In the genomic region with DNA sequence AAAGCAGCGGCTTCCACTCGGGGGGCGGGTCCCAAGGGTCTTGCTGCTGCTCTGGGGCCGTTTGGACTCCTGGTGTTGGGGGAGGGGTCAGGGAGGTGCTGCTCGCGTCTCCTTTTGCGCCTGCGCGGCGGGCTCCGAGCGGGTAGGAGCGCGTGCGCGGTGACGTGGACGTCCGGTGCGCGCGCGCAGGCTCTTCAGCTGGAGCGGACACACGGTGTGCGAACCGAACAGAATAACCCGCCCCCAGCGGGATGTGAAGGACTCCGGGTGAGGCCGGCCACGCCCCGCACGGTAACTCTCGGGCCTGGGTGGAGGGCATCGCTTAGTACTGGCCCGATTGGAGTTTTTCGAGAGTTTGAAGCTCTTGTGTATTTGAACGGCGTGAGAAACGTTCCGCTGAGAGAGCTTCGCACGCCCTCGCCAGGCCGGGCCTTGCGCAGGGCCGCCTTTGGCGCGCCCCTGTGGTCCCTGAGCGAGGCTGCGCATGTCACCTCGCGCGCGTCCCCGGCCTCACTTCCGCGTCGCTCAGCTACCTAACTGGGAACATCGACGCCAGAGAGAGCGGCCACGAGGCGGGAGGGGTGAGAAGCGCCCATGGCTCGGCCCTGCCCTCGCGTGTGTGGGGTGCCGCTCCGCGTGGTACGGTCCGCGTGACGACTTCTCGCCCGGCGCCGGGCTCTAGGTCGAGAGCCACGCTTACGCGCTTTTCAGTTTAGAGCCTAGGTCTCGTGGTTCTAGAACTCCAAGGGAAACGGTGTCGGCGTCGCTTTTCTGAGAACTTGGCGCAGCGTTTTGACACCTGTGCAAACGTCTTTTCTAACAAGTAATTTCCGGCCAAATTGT, we compare ENCODE assay signal across 1 cellular context.
TF ChIP-seq lines count a peak whose summit lies in the region.

A gene (plus strand): TSS at position 171 of the 843 bp plus-strand sequence.

TF ChIP-seq in HepG2, 621 proteins besides CTCF, POLR2A, EP300 and RAD21 (continued from another document and continues in another):
- TF ChIP-seq, protein P1, sequence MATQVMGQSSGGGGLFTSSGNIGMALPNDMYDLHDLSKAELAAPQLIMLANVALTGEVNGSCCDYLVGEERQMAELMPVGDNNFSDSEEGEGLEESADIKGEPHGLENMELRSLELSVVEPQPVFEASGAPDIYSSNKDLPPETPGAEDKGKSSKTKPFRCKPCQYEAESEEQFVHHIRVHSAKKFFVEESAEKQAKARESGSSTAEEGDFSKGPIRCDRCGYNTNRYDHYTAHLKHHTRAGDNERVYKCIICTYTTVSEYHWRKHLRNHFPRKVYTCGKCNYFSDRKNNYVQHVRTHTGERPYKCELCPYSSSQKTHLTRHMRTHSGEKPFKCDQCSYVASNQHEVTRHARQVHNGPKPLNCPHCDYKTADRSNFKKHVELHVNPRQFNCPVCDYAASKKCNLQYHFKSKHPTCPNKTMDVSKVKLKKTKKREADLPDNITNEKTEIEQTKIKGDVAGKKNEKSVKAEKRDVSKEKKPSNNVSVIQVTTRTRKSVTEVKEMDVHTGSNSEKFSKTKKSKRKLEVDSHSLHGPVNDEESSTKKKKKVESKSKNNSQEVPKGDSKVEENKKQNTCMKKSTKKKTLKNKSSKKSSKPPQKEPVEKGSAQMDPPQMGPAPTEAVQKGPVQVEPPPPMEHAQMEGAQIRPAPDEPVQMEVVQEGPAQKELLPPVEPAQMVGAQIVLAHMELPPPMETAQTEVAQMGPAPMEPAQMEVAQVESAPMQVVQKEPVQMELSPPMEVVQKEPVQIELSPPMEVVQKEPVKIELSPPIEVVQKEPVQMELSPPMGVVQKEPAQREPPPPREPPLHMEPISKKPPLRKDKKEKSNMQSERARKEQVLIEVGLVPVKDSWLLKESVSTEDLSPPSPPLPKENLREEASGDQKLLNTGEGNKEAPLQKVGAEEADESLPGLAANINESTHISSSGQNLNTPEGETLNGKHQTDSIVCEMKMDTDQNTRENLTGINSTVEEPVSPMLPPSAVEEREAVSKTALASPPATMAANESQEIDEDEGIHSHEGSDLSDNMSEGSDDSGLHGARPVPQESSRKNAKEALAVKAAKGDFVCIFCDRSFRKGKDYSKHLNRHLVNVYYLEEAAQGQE (IDR thresholded peaks at IDR 0.05; ENCODE audit: borderline replicate concordance in 1 of 2, low read depth in 1 of 2, low read length in 2 of 2): no peak
- TF ChIP-seq ETV5 (CRISPR knock-in tag; IDR thresholded peaks at IDR 0.05; ENCODE audit: borderline replicate concordance) (peak; percentile 24), MTA1 (CRISPR knock-in tag; IDR thresholded peaks at IDR 0.05; ENCODE audit: borderline replicate concordance) (no peak), FOSL2 (CRISPR knock-in tag; IDR thresholded peaks at IDR 0.05) (no peak), ZBTB3 (CRISPR knock-in tag; IDR thresholded peaks at IDR 0.05; ENCODE audit: borderline replicate concordance, low read depth) (no peak), PHF8 (CRISPR knock-in tag; IDR thresholded peaks at IDR 0.05) (peak; percentile 71), CREM (IDR thresholded peaks at IDR 0.05) (no peak; the same call in 1 of the 2 replicates), CREM (CRISPR knock-in tag; IDR thresholded peaks at IDR 0.05) (no peak), ZNF598 (CRISPR knock-in tag; IDR thresholded peaks at IDR 0.05; ENCODE audit: borderline replicate concordance) (peak; percentile 43; the same call in 1 of the 2 replicates), MED1 (CRISPR knock-in tag; IDR thresholded peaks at IDR 0.05) (peak; percentile 40; the same call in 1 of the 2 replicates), HDAC2 (CRISPR knock-in tag; IDR thresholded peaks at IDR 0.05) (0 out of 2 replicates have a peak, but pooled peaks have one; percentile 38), CCAR2 (optimal IDR thresholded peaks at IDR 0.05; ENCODE audit: low read depth, low read length) (no peak), MIER2 (CRISPR knock-in tag; IDR thresholded peaks at IDR 0.05) (no peak), BRCA1 (CRISPR knock-in tag; IDR thresholded peaks at IDR 0.05) (no peak), ZNF563 (CRISPR knock-in tag; IDR thresholded peaks at IDR 0.05) (peak; percentile 91; the same call in 1 of the 2 replicates), ZFP82 (CRISPR knock-in tag; IDR thresholded peaks at IDR 0.05; ENCODE audit: borderline replicate concordance) (no peak), ZNF20 (CRISPR knock-in tag; IDR thresholded peaks at IDR 0.05) (no peak), ZBTB8A (CRISPR knock-in tag; IDR thresholded peaks at IDR 0.05; ENCODE audit: borderline replicate concordance, low read depth) (no peak), ZNF792 (CRISPR knock-in tag; IDR thresholded peaks at IDR 0.05) (peak; percentile 88), ATAD3A (CRISPR knock-in tag; IDR thresholded peaks at IDR 0.05) (no peak), ZNF761 (CRISPR knock-in tag; conservative IDR thresholded peaks at IDR 0.05) (no peak), ZNF430 (CRISPR knock-in tag; IDR thresholded peaks at IDR 0.05) (peak; percentile 46; the same call in 1 of the 2 replicates), ZNF577 (CRISPR knock-in tag; IDR thresholded peaks at IDR 0.05; ENCODE audit: borderline replicate concordance, low read depth) (no peak), SIX4 (CRISPR knock-in tag; IDR thresholded peaks at IDR 0.05) (no peak), ZNF468 (CRISPR knock-in tag; IDR thresholded peaks at IDR 0.05) (no peak), MAZ (IDR thresholded peaks at IDR 0.05; ENCODE audit: borderline replicate concordance, low read depth, low read length) (no peak), MAZ (CRISPR knock-in tag; IDR thresholded peaks at IDR 0.05; ENCODE audit: low read depth) (no peak), HNRNPLL (IDR thresholded peaks at IDR 0.05; ENCODE audit: low read depth, low read length, poor library complexity, severe bottlenecking) (peak; percentile 92), ZNF766 (CRISPR knock-in tag; IDR thresholded peaks at IDR 0.05; ENCODE audit: borderline replicate concordance) (no peak; the same call in 1 of the 2 replicates), ADNP (CRISPR knock-in tag; IDR thresholded peaks at IDR 0.05) (no peak), RBM22 (optimal IDR thresholded peaks at IDR 0.05; ENCODE audit: low read length) (peak; percentile 40), BCL6 (CRISPR knock-in tag; IDR thresholded peaks at IDR 0.05) (no peak), MLLT10 (CRISPR knock-in tag; IDR thresholded peaks at IDR 0.05) (no peak)
- TF ChIP-seq, protein P2, sequence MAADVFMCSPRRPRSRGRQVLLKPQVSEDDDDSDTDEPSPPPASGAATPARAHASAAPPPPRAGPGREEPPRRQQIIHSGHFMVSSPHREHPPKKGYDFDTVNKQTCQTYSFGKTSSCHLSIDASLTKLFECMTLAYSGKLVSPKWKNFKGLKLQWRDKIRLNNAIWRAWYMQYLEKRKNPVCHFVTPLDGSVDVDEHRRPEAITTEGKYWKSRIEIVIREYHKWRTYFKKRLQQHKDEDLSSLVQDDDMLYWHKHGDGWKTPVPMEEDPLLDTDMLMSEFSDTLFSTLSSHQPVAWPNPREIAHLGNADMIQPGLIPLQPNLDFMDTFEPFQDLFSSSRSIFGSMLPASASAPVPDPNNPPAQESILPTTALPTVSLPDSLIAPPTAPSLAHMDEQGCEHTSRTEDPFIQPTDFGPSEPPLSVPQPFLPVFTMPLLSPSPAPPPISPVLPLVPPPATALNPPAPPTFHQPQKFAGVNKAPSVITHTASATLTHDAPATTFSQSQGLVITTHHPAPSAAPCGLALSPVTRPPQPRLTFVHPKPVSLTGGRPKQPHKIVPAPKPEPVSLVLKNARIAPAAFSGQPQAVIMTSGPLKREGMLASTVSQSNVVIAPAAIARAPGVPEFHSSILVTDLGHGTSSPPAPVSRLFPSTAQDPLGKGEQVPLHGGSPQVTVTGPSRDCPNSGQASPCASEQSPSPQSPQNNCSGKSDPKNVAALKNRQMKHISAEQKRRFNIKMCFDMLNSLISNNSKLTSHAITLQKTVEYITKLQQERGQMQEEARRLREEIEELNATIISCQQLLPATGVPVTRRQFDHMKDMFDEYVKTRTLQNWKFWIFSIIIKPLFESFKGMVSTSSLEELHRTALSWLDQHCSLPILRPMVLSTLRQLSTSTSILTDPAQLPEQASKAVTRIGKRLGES (CRISPR knock-in tag; IDR thresholded peaks at IDR 0.05; ENCODE audit: borderline replicate concordance): no peak; the same call in 1 of the 2 replicates
- TF ChIP-seq, protein P3, sequence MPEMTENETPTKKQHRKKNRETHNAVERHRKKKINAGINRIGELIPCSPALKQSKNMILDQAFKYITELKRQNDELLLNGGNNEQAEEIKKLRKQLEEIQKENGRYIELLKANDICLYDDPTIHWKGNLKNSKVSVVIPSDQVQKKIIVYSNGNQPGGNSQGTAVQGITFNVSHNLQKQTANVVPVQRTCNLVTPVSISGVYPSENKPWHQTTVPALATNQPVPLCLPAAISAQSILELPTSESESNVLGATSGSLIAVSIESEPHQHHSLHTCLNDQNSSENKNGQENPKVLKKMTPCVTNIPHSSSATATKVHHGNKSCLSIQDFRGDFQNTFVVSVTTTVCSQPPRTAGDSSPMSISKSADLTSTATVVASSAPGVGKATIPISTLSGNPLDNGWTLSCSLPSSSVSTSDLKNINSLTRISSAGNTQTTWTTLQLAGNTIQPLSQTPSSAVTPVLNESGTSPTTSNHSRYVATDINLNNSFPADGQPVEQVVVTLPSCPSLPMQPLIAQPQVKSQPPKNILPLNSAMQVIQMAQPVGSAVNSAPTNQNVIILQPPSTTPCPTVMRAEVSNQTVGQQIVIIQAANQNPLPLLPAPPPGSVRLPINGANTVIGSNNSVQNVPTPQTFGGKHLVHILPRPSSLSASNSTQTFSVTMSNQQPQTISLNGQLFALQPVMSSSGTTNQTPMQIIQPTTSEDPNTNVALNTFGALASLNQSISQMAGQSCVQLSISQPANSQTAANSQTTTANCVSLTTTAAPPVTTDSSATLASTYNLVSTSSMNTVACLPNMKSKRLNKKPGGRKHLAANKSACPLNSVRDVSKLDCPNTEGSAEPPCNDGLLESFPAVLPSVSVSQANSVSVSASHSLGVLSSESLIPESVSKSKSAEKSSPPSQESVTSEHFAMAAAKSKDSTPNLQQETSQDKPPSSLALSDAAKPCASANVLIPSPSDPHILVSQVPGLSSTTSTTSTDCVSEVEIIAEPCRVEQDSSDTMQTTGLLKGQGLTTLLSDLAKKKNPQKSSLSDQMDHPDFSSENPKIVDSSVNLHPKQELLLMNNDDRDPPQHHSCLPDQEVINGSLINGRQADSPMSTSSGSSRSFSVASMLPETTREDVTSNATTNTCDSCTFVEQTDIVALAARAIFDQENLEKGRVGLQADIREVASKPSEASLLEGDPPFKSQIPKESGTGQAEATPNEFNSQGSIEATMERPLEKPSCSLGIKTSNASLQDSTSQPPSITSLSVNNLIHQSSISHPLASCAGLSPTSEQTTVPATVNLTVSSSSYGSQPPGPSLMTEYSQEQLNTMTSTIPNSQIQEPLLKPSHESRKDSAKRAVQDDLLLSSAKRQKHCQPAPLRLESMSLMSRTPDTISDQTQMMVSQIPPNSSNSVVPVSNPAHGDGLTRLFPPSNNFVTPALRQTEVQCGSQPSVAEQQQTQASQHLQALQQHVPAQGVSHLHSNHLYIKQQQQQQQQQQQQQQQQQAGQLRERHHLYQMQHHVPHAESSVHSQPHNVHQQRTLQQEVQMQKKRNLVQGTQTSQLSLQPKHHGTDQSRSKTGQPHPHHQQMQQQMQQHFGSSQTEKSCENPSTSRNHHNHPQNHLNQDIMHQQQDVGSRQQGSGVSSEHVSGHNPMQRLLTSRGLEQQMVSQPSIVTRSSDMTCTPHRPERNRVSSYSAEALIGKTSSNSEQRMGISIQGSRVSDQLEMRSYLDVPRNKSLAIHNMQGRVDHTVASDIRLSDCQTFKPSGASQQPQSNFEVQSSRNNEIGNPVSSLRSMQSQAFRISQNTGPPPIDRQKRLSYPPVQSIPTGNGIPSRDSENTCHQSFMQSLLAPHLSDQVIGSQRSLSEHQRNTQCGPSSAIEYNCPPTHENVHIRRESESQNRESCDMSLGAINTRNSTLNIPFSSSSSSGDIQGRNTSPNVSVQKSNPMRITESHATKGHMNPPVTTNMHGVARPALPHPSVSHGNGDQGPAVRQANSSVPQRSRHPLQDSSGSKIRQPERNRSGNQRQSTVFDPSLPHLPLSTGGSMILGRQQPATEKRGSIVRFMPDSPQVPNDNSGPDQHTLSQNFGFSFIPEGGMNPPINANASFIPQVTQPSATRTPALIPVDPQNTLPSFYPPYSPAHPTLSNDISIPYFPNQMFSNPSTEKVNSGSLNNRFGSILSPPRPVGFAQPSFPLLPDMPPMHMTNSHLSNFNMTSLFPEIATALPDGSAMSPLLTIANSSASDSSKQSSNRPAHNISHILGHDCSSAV (CRISPR knock-in tag; IDR thresholded peaks at IDR 0.05; ENCODE audit: borderline replicate concordance): no peak
- TF ChIP-seq, protein P4, sequence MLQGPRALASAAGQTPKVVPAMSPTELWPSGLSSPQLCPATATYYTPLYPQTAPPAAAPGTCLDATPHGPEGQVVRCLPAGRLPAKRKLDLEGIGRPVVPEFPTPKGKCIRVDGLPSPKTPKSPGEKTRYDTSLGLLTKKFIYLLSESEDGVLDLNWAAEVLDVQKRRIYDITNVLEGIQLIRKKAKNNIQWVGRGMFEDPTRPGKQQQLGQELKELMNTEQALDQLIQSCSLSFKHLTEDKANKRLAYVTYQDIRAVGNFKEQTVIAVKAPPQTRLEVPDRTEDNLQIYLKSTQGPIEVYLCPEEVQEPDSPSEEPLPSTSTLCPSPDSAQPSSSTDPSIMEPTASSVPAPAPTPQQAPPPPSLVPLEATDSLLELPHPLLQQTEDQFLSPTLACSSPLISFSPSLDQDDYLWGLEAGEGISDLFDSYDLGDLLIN (CRISPR knock-in tag; IDR thresholded peaks at IDR 0.05; ENCODE audit: borderline replicate concordance): peak; percentile 90; the same call in 1 of the 2 replicates
- TF ChIP-seq, protein P5, sequence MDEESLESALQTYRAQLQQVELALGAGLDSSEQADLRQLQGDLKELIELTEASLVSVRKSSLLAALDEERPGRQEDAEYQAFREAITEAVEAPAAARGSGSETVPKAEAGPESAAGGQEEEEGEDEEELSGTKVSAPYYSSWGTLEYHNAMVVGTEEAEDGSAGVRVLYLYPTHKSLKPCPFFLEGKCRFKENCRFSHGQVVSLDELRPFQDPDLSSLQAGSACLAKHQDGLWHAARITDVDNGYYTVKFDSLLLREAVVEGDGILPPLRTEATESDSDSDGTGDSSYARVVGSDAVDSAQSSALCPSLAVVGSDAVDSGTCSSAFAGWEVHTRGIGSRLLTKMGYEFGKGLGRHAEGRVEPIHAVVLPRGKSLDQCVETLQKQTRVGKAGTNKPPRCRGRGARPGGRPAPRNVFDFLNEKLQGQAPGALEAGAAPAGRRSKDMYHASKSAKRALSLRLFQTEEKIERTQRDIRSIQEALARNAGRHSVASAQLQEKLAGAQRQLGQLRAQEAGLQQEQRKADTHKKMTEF (CRISPR knock-in tag; IDR thresholded peaks at IDR 0.05): peak; percentile 78
- TF ChIP-seq, protein P6, sequence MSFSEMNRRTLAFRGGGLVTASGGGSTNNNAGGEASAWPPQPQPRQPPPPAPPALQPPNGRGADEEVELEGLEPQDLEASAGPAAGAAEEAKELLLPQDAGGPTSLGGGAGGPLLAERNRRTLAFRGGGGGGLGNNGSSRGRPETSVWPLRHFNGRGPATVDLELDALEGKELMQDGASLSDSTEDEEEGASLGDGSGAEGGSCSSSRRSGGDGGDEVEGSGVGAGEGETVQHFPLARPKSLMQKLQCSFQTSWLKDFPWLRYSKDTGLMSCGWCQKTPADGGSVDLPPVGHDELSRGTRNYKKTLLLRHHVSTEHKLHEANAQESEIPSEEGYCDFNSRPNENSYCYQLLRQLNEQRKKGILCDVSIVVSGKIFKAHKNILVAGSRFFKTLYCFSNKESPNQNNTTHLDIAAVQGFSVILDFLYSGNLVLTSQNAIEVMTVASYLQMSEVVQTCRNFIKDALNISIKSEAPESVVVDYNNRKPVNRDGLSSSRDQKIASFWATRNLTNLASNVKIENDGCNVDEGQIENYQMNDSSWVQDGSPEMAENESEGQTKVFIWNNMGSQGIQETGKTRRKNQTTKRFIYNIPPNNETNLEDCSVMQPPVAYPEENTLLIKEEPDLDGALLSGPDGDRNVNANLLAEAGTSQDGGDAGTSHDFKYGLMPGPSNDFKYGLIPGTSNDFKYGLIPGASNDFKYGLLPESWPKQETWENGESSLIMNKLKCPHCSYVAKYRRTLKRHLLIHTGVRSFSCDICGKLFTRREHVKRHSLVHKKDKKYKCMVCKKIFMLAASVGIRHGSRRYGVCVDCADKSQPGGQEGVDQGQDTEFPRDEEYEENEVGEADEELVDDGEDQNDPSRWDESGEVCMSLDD (CRISPR knock-in tag; IDR thresholded peaks at IDR 0.05; ENCODE audit: borderline replicate concordance): peak; percentile 76
